In the genomic region with DNA sequence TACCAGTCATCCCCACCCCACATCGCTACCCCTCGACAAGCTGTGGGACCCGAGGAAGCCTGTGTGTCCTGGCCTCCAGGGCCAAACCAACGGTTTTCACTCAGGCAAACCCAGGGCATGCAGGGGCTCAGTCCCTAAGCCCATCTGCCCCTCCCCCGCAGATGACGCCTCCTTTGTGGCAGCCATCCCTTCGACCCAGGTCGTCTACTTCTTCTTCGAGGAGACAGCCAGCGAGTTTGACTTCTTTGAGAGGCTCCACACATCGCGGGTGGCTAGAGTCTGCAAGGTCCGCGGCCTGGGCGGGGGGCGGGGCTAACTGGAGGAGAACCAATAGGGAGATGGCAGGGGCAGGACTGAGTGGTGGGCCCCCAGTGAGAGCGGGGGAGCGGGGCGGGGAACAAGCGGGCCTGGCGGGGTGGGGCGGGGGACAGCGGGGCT, we compare ENCODE assay signal across 8 cellular contexts. TPM values are rescaled to one million over a fixed set of nuclear protein-coding genes. Genes with fewer than 3 reads are reported as not detected.
A peak's percentile ranks its signal among the peaks of the same experiment; 100 is the strongest.
DNase-seq lines count a peak whose midpoint lies in the region; ATAC-seq and TF ChIP-seq lines count a peak whose summit lies in the region.

No MANE protein-coding gene starts in this region.

- H3K27ac ChIP-seq in DOHH2 (ENCODE audit: low read depth, low read length) (no peak overlapping the region), heart left ventricle (peak overlapping the region; percentile 62 to 94 (median 86)), tibial nerve (peak overlapping the region; percentile 60 to 90 (median 72))

- H3K4me3 Mint-ChIP-seq in progenitor cell of endocrine pancreas (ENCODE audit: low read depth) = peak overlapping the region; percentile 62

- TF ChIP-seq POLR2A in heart left ventricle (IDR thresholded peaks at IDR 0.05) (no peak), tibial nerve (IDR thresholded peaks at IDR 0.05) (peak in 1 of 2 donors; percentile 27)

- peaks cover 0 to 7% of the 10 kb centered on the region in 2 donors for H3K9me3 Mint-ChIP-seq in activated naive CD4-positive, alpha-beta T cell treated with anti-CD3 and anti-CD28 coated beads, Interleukin-2, amount 50 U/mL, for 72 hours
- H3K9me3 Mint-ChIP-seq in progenitor cell of endocrine pancreas (ENCODE audit: low read depth) = no peaks in the 10 kb centered on the region

- no peaks in the 10 kb centered on the region for H4K20me1 ChIP-seq in DOHH2 (ENCODE audit: control insufficient read depth, insufficient read depth, low read depth, low read length)

- H3K36me3 Mint-ChIP-seq in activated naive CD4-positive, alpha-beta T cell treated with anti-CD3 and anti-CD28 coated beads, Interleukin-2, amount 50 U/mL, for 72 hours = peaks cover 15 to 22% of the 10 kb centered on the region in 2 donors
- no peaks in the 10 kb centered on the region for H3K36me3 Mint-ChIP-seq in progenitor cell of endocrine pancreas (ENCODE audit: insufficient read depth)

- DNase-seq in RPMI8226 (peak; percentile 25), heart left ventricle (peak; percentile 92 to 94 (median 92)), progenitor cell of endocrine pancreas (ENCODE audit: low spot score, unreplicated experiment) (peak; percentile 51), tibial nerve (ENCODE audit: low spot score in 2 of 2) (peak; percentile 82 to 88), SIG-M5 treated with dmso at 0.1 percent for 504 hours (lab: John Stamatoyannopoulos, UW; ENCODE audit: unreplicated experiment) (no peak)
- peak in 1 of 2 donors; percentile 50 for DNase-seq in activated naive CD4-positive, alpha-beta T cell treated with anti-CD3 and anti-CD28 coated beads, Interleukin-2, amount 50 U/mL, for 72 hours (ENCODE audit: low spot score in 2 of 2)

- peaks cover 6% of the 10 kb centered on the region for H3K4me1 Mint-ChIP-seq in progenitor cell of endocrine pancreas (ENCODE audit: low read depth)

- peak; percentile 57 to 83 for ATAC-seq in activated naive CD4-positive, alpha-beta T cell treated with anti-CD3 and anti-CD28 coated beads, Interleukin-2, amount 50 U/mL, for 72 hours
- ATAC-seq in heart left ventricle (peak; percentile 88 to 92 (median 90)), GM21526 (IDR thresholded peaks at IDR 0.05; ENCODE audit: low FRiP score, unreplicated experiment) (no peak)

- H3K4me3 ChIP-seq in DOHH2 (ENCODE audit: low read length) (no peak overlapping the region), heart left ventricle (peak overlapping the region in 11 of 12 donors; percentile 39 to 71 (median 57)), tibial nerve (peak overlapping the region in 3 of 4 donors; percentile 42 to 62 (median 46))

- H3K36me3 ChIP-seq in DOHH2 (ENCODE audit: control insufficient read depth, low read length) = peaks cover 64% of the 10 kb centered on the region
- no peaks in the 10 kb centered on the region for H3K36me3 ChIP-seq in heart left ventricle
- no peaks in the 10 kb centered on the region for H3K36me3 ChIP-seq in tibial nerve

- H3K27me3 Mint-ChIP-seq in progenitor cell of endocrine pancreas = peaks cover 43% of the 10 kb centered on the region

- 3 to 8% (median 5%) methylated on average over 6 to 23 of the region's 23 CpGs for WGBS in heart left ventricle, 4 donors
- WGBS in tibial nerve, 2 donors = 3 to 6% methylated on average over 12 to 17 of the region's 23 CpGs

- H3K9me3 ChIP-seq in DOHH2 (ENCODE audit: control insufficient read depth, insufficient read depth, low read length) (no peaks in the 10 kb centered on the region), heart left ventricle (no peaks in the 10 kb centered on the region), tibial nerve (no peaks in the 10 kb centered on the region)

- H3K27ac Mint-ChIP-seq in activated naive CD4-positive, alpha-beta T cell treated with anti-CD3 and anti-CD28 coated beads, Interleukin-2, amount 50 U/mL, for 72 hours = peak overlapping the region; percentile 60 to 86
- no peak overlapping the region for H3K27ac Mint-ChIP-seq in progenitor cell of endocrine pancreas

- no peaks in the 10 kb centered on the region for H3K9me2 ChIP-seq in DOHH2 (replicated peaks; ENCODE audit: control insufficient read depth, low read length)

- 0 out of 2 replicates have a peak, but pooled peaks cover 5% of the 10 kb centered on the region for H3K79me2 ChIP-seq in DOHH2 (ENCODE audit: control insufficient read depth, low read length)

- no peaks in the 10 kb centered on the region for H3K27me3 ChIP-seq in DOHH2 (ENCODE audit: control insufficient read depth, low read length)
- H3K27me3 ChIP-seq in heart left ventricle = no peaks in the 10 kb centered on the region
- no peaks in the 10 kb centered on the region for H3K27me3 ChIP-seq in tibial nerve

- peak overlapping the region; percentile 38 for H3K4me2 ChIP-seq in DOHH2 (ENCODE audit: low read length)

- H3F3A ChIP-seq in DOHH2 (ENCODE audit: control insufficient read depth, insufficient read depth) = no peaks in the 10 kb centered on the region

- peaks cover 37% of the 10 kb centered on the region for H3K4me1 ChIP-seq in DOHH2 (ENCODE audit: control insufficient read depth, low read length)
- H3K4me1 ChIP-seq in heart left ventricle = peaks cover 3 to 53% (median 21%) of the 10 kb centered on the region in 12 donors
- H3K4me1 ChIP-seq in tibial nerve = peaks cover 0 to 28% (median 2%) of the 10 kb centered on the region in 4 donors

- peak in 1 of 2 donors; percentile 39 for TF ChIP-seq EP300 in tibial nerve (IDR thresholded peaks at IDR 0.05)

- intact Hi-C loops in heart left ventricle (cut with DNase I) = loop anchor here in 2 of 10 donors (2.0 to 5.0 kb wide), 2 partner anchors 32 to 52 kb away; partner anchors contain the start of gene PMF1 (in 2 of the 2)

- no peak for TF ChIP-seq CTCF in DOHH2 (IDR thresholded peaks at IDR 0.05; ENCODE audit: low read depth, low read length, poor library complexity, severe bottlenecking)
- TF ChIP-seq CTCF in heart left ventricle (IDR thresholded peaks at IDR 0.05) = no peak
- no peak for TF ChIP-seq CTCF in progenitor cell of endocrine pancreas (IDR thresholded peaks at IDR 0.05; ENCODE audit: unreplicated experiment)
- TF ChIP-seq CTCF in tibial nerve (IDR thresholded peaks at IDR 0.05) = no peak

RNA-seq across cellular contexts. Expression of gene SEMA4A, which starts 7.4 kb away (rescaled TPM):
- total RNA-seq in activated naive CD4-positive, alpha-beta T cell treated with anti-CD3 and anti-CD28 coated beads, Interleukin-2, amount 50 U/mL, for 72 hours = 10 to 100 TPM; 10.5 to 36.2 TPM
- total RNA-seq in heart left ventricle = 10 to 100 TPM in 1 of 9 donors, 1 to 10 TPM in 5, under 1 TPM in 3; 0.60 to 10.2 (median 1.6) TPM
- 1 to 10 TPM in 1 of 2 donors, under 1 TPM in 1; 0.90 to 1.8 TPM for polyA plus RNA-seq in heart left ventricle
- 2.1 and 3.7 TPM in 2 replicates for total RNA-seq in progenitor cell of endocrine pancreas
- total RNA-seq in tibial nerve = 1 to 10 TPM; 1.8 to 4.6 (median 3.5) TPM

RNA-seq across cellular contexts. Expression of gene SLC25A44, which starts 33.1 kb away (rescaled TPM):
- 10 to 100 TPM; 79.1 to 82.1 TPM for total RNA-seq in activated naive CD4-positive, alpha-beta T cell treated with anti-CD3 and anti-CD28 coated beads, Interleukin-2, amount 50 U/mL, for 72 hours
- total RNA-seq in heart left ventricle (10 to 100 TPM; 16.4 to 27.4 (median 20.5) TPM), progenitor cell of endocrine pancreas (14.3 and 20.4 TPM in 2 replicates), tibial nerve (10 to 100 TPM in 3 of 4 donors, 1 to 10 TPM in 1; 9.4 to 25.5 (median 13.6) TPM)
- 10 to 100 TPM in 1 of 2 donors, 1 to 10 TPM in 1; 5.8 to 29.3 TPM for polyA plus RNA-seq in heart left ventricle

RNA-seq across cellular contexts. Expression of gene LMNA, which starts 46.3 kb away (rescaled TPM):
- total RNA-seq in activated naive CD4-positive, alpha-beta T cell treated with anti-CD3 and anti-CD28 coated beads, Interleukin-2, amount 50 U/mL, for 72 hours = 100 to 1,000 TPM; 116 to 147 TPM
- total RNA-seq in heart left ventricle (100 to 1,000 TPM; 223 to 396 (median 279) TPM), progenitor cell of endocrine pancreas (83.5 and 92.7 TPM in 2 replicates), tibial nerve (100 to 1,000 TPM; 371 to 501 (median 419) TPM)
- polyA plus RNA-seq in heart left ventricle = 100 to 1,000 TPM; 257 to 272 TPM

RNA-seq across cellular contexts. Expression of gene PMF1, which starts 52.0 kb away (rescaled TPM):
- 100 to 1,000 TPM; 120 to 156 TPM for total RNA-seq in activated naive CD4-positive, alpha-beta T cell treated with anti-CD3 and anti-CD28 coated beads, Interleukin-2, amount 50 U/mL, for 72 hours
- total RNA-seq in heart left ventricle = 100 to 1,000 TPM in 1 of 9 donors, 10 to 100 TPM in 8; 57.8 to 116 (median 62.4) TPM
- 100 to 1,000 TPM; 104 to 122 TPM for polyA plus RNA-seq in heart left ventricle
- total RNA-seq in progenitor cell of endocrine pancreas = 77.7 and 80.9 TPM in 2 replicates
- total RNA-seq in tibial nerve = 10 to 100 TPM; 41.7 to 67.1 (median 49.1) TPM
